2 cellular contexts compared by ENCODE assay signal in genomic region chr19:10692673-10693264, GRCh38.
TF ChIP-seq lines count a peak whose summit lies in the region.

No MANE protein-coding gene starts in this region.

TF ChIP-seq in HepG2, 621 proteins besides CTCF, POLR2A, EP300 and RAD21:
- TF ChIP-seq ZNF792 (CRISPR knock-in tag; IDR thresholded peaks at IDR 0.05) (no peak), ZNF124 (CRISPR knock-in tag; IDR thresholded peaks at IDR 0.05) (no peak), MIER2 (CRISPR knock-in tag; IDR thresholded peaks at IDR 0.05) (no peak), RBM22 (optimal IDR thresholded peaks at IDR 0.05; ENCODE audit: low read length) (peak; percentile 11), AHDC1 (CRISPR knock-in tag; IDR thresholded peaks at IDR 0.05; ENCODE audit: borderline replicate concordance) (no peak), MLXIP (CRISPR knock-in tag; IDR thresholded peaks at IDR 0.05; ENCODE audit: borderline replicate concordance) (no peak), RCOR2 (CRISPR knock-in tag; IDR thresholded peaks at IDR 0.05) (no peak), DNMT3B (CRISPR knock-in tag; conservative IDR thresholded peaks at IDR 0.05) (no peak), POLR2AphosphoS5 (IDR thresholded peaks at IDR 0.05; ENCODE audit: low read depth, low read length) (peak; percentile 28; the same call in 1 of the 2 replicates), SUZ12 (IDR thresholded peaks at IDR 0.05; ENCODE audit: low read depth, low read length) (no peak), POLR2AphosphoS2 (IDR thresholded peaks at IDR 0.05; ENCODE audit: low read depth, low read length) (0 out of 2 replicates have a peak, but pooled peaks have one; percentile 28), MTERF4 (CRISPR knock-in tag; IDR thresholded peaks at IDR 0.05) (no peak)

TF ChIP-seq in endothelial cell of umbilical vein, 7 proteins besides CTCF, POLR2A, EP300 and RAD21:
- TF ChIP-seq EZH2 (IDR thresholded peaks at IDR 0.05; ENCODE audit: borderline replicate concordance, low read depth, low read length, severe bottlenecking) (no peak), MAX (IDR thresholded peaks at IDR 0.05; ENCODE audit: insufficient read depth, insufficient read length) (no peak), GATA2 (IDR thresholded peaks at IDR 0.05; ENCODE audit: insufficient read depth, insufficient read length, low read depth, low read length) (no peak), POLR2AphosphoS5 (IDR thresholded peaks at IDR 0.05; ENCODE audit: insufficient read depth, low read depth, low read length) (no peak), JUN (IDR thresholded peaks at IDR 0.05; ENCODE audit: borderline replicate concordance, insufficient read depth, insufficient read length, low read depth) (no peak), MYC (IDR thresholded peaks at IDR 0.05; ENCODE audit: low read depth, low read length) (no peak), FOS (IDR thresholded peaks at IDR 0.05; ENCODE audit: borderline replicate concordance, insufficient read depth, low read length) (no peak)
